Comparison of ENCODE assay signal across 22 cellular contexts in genomic region chr19:45659096-45659729, GRCh38. TPM values are rescaled to one million over a fixed set of nuclear protein-coding genes. Genes with fewer than 3 reads are reported as not detected.
"Had no signal": no experiment of that assay in that cellular context is flagged by ENCODE, and none has a peak within 500 bp of the region (broad histone marks: within the 10 kb centered on the region; RNA-seq: fewer than 3 reads in every experiment).

No MANE protein-coding gene starts in this region.

- H3K9me3 ChIP-seq: heart right ventricle, upper lobe of right lung had no signal

- H3K36me3 ChIP-seq: heart right ventricle, upper lobe of right lung had no signal

- H3K27me3 ChIP-seq: upper lobe of right lung had no signal

- H3K79me2 ChIP-seq: parathyroid adenoma had no signal

- DNase-seq: activated CD4-positive, alpha-beta T cell treated with anti-CD3 and anti-CD28 coated beads, Interleukin-2, amount 10 ng/mL, durations not matched to agents 7 days and 5 days; activated CD8-positive, alpha-beta memory T cell treated with anti-CD3 and anti-CD28 coated beads, Interleukin-2, amount 50 U/mL, for 48 hours; activated gamma-delta T cell; activated naive CD8-positive, alpha-beta T cell treated with anti-CD3 and anti-CD28 coated beads for 36 hours; activated T-cell treated with anti-CD3 and anti-CD28 coated beads, Interleukin-2, amount 50 U/mL, for 72 hours; amygdala; cerebellar nuclear complex; effector memory CD4-positive, alpha-beta T cell; heart right ventricle; retina; stimulated activated CD4-positive, alpha-beta T cell treated with anti-CD3 and anti-CD28 coated beads, Interleukin-4, amount 100 ng/mL, for 4 hours; stimulated activated CD8-positive, alpha-beta memory T cell treated with anti-CD3 and anti-CD28 coated beads, Interleukin-4, amount 100 ng/mL, for 48 hours; stimulated activated naive CD8-positive, alpha-beta T cell treated with anti-CD3 and anti-CD28 coated beads, Interleukin-15, amount 100 ng/mL, for 72 hours; SW 1271; upper lobe of right lung had no signal

- H3K36me3 Mint-ChIP-seq: activated naive CD8-positive, alpha-beta T cell treated with anti-CD3 and anti-CD28 coated beads for 36 hours; brain had no signal

- H3K4me1 ChIP-seq: heart right ventricle, parathyroid adenoma, upper lobe of right lung had no signal

- H3K27ac ChIP-seq: epithelial cell of prostate, heart right ventricle, parathyroid adenoma, upper lobe of right lung had no signal

- H2AFZ ChIP-seq: parathyroid adenoma had no signal

- H3K4me1 Mint-ChIP-seq: activated naive CD8-positive, alpha-beta T cell treated with anti-CD3 and anti-CD28 coated beads for 36 hours; brain; stimulated activated naive CD8-positive, alpha-beta T cell treated with anti-CD3 and anti-CD28 coated beads, Interleukin-15, amount 100 ng/mL, for 72 hours had no signal

- H3K4me3 ChIP-seq: heart right ventricle, lung, upper lobe of right lung had no signal

- H3K27ac Mint-ChIP-seq: activated naive CD8-positive, alpha-beta T cell treated with anti-CD3 and anti-CD28 coated beads for 36 hours; activated T-cell treated with anti-CD3 and anti-CD28 coated beads, Interleukin-2, amount 50 U/mL, for 72 hours; dendritic cell treated with granulocyte-macrophage colony-stimulating factor and Interleukin-4, amounts not matched to agents 40 ng/mL and 50 ng/mL, for 4 days; stimulated activated naive CD8-positive, alpha-beta T cell treated with anti-CD3 and anti-CD28 coated beads, Interleukin-15, amount 100 ng/mL, for 72 hours; T-helper 2 cell treated with Interferon-gamma antibody and Interleukin-4, amounts not matched to agents 5 μg/mL and 100 μg/mL, for 36 hours had no signal

- H3K9ac ChIP-seq: parathyroid adenoma had no signal

- ATAC-seq: activated T-cell treated with anti-CD3 and anti-CD28 coated beads, Interleukin-2, amount 50 U/mL, for 72 hours; heart right ventricle; stimulated activated naive CD8-positive, alpha-beta T cell treated with anti-CD3 and anti-CD28 coated beads, Interleukin-15, amount 100 ng/mL, for 72 hours; upper lobe of right lung had no signal

- H3K9me3 Mint-ChIP-seq: activated CD4-positive, alpha-beta T cell treated with anti-CD3 and anti-CD28 coated beads, Interleukin-2, amount 10 ng/mL, durations not matched to agents 7 days and 5 days; activated naive CD8-positive, alpha-beta T cell treated with anti-CD3 and anti-CD28 coated beads for 36 hours; activated T-cell treated with anti-CD3 and anti-CD28 coated beads, Interleukin-2, amount 50 U/mL, for 72 hours; brain; dendritic cell treated with granulocyte-macrophage colony-stimulating factor and Interleukin-4, amounts not matched to agents 40 ng/mL and 50 ng/mL, for 4 days; stimulated activated naive CD8-positive, alpha-beta T cell treated with anti-CD3 and anti-CD28 coated beads, Interleukin-15, amount 100 ng/mL, for 72 hours; T-helper 2 cell treated with Interferon-gamma antibody and Interleukin-4, amounts not matched to agents 5 μg/mL and 100 μg/mL, for 36 hours had no signal

- H3K4me3 Mint-ChIP-seq: activated CD4-positive, alpha-beta T cell treated with anti-CD3 and anti-CD28 coated beads, Interleukin-2, amount 10 ng/mL, durations not matched to agents 7 days and 5 days; activated naive CD8-positive, alpha-beta T cell treated with anti-CD3 and anti-CD28 coated beads for 36 hours; activated T-cell treated with anti-CD3 and anti-CD28 coated beads, Interleukin-2, amount 50 U/mL, for 72 hours; dendritic cell treated with granulocyte-macrophage colony-stimulating factor and Interleukin-4, amounts not matched to agents 40 ng/mL and 50 ng/mL, for 4 days; stimulated activated naive CD8-positive, alpha-beta T cell treated with anti-CD3 and anti-CD28 coated beads, Interleukin-15, amount 100 ng/mL, for 72 hours; T-helper 2 cell treated with Interferon-gamma antibody and Interleukin-4, amounts not matched to agents 5 μg/mL and 100 μg/mL, for 36 hours had no signal

RNA-seq across cellular contexts. Expression of gene GIPR, which starts 8.8 kb away (rescaled TPM):
- total RNA-seq: fibroblast of lung had no signal

RNA-seq across cellular contexts. Expression of gene GPR4, which starts 57.2 kb away (rescaled TPM):
- total RNA-seq: activated CD4-positive, alpha-beta T cell treated with anti-CD3 and anti-CD28 coated beads, Interleukin-2, amount 10 ng/mL, durations not matched to agents 7 days and 5 days; activated naive CD8-positive, alpha-beta T cell treated with anti-CD3 and anti-CD28 coated beads for 36 hours; fibroblast of lung had no signal
